In the genomic region with DNA sequence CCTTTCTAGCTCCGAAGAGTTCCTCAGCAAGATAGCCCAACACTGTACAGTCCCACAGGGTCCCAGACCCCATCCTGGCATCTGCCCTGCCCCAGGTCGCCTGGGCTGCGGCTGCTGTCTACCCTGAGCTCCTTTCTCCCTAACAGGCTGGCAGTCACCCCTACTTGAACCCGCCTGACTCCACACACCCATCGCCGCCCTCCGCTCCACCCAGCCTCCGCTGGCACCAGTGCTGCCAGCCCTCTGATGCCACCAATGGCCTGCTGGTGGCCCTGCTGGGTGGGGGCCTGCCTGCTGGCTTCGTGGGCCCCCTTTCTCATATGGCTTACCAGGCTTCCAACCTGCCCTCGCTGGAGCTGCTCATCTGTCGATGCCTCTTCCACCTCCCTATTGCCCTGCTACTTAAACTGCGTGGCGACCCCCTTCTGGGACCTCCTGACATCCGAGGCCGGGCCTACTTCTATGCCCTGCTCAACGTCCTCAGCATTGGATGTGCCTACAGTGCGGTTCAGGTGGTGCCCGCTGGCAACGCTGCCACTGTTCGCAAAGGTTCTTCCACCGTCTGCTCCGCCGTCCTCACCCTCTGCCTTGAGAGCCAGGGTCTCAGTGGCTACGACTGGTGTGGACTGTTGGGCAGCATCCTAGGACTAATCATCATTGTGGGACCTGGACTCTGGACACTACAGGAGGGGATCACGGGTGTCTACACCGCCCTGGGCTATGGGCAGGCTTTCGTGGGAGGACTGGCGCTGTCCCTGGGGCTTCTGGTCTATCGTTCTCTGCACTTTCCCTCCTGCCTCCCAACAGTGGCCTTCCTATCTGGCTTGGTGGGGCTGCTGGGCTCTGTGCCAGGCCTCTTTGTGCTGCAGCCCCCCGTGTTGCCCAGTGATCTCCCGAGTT, we compare ENCODE assay signal across 9 cellular contexts. TPM values are rescaled to one million over a fixed set of nuclear protein-coding genes. Genes with fewer than 3 reads are reported as not detected.
DNase-seq lines count a peak whose midpoint lies in the region; ATAC-seq and TF ChIP-seq lines count a peak whose summit lies in the region.
"Not testable (repeated sequence)": the region's sequence is repeated elsewhere in the genome, so short reads cannot be mapped to it uniquely, and the experiment has no call there.
"Had no signal": no experiment of that assay in that cellular context is flagged by ENCODE, and none has a peak within 500 bp of the region (broad histone marks: within the 10 kb centered on the region; RNA-seq: fewer than 3 reads in every experiment).

No MANE protein-coding gene starts in this region.

- H3K27ac ChIP-seq in ACC112 (ENCODE audit: low read depth, low read length): peak overlapping the region; percentile 97; the same call in 1 of the 2 replicates
- H3K27ac ChIP-seq in RWPE2 (ENCODE audit: poor library complexity, severe bottlenecking): peak overlapping the region; percentile 95
- H3K27ac ChIP-seq in esophagus squamous epithelium: peak overlapping the region; percentile 33 to 100 (median 99)

- ATAC-seq in RWPE2 (ENCODE audit: low read depth); activated naive CD4-positive, alpha-beta T cell treated with anti-CD3 and anti-CD28 coated beads, Interleukin-2, amount 50 U/mL, for 72 hours; naive thymus-derived CD8-positive, alpha-beta T cell: not testable (repeated sequence)

- H3K27ac Mint-ChIP-seq in activated naive CD4-positive, alpha-beta T cell treated with anti-CD3 and anti-CD28 coated beads, Interleukin-2, amount 50 U/mL, for 72 hours: peak overlapping the region; percentile 97 to 100
- H3K27ac Mint-ChIP-seq in naive thymus-derived CD8-positive, alpha-beta T cell: peak overlapping the region; percentile 89 to 100 (median 100)
- H3K27ac Mint-ChIP-seq in stimulated activated naive CD8-positive, alpha-beta T cell treated with anti-CD3 and anti-CD28 coated beads, Interleukin-15, Interleukin-2, amounts not matched to agents 100 ng/mL and 50 ng/mL, for 24 hours: peak overlapping the region; percentile 100

- H3K9me3 Mint-ChIP-seq in activated naive CD4-positive, alpha-beta T cell treated with anti-CD3 and anti-CD28 coated beads, Interleukin-2, amount 50 U/mL, for 72 hours; naive thymus-derived CD8-positive, alpha-beta T cell; stimulated activated naive CD8-positive, alpha-beta T cell treated with anti-CD3 and anti-CD28 coated beads, Interleukin-15, Interleukin-2, amounts not matched to agents 100 ng/mL and 50 ng/mL, for 24 hours: not testable (repeated sequence)

- H3K9me3 ChIP-seq in RWPE2 (ENCODE audit: severe bottlenecking); esophagus squamous epithelium: not testable (repeated sequence)

- H3K27me3 Mint-ChIP-seq in naive thymus-derived CD8-positive, alpha-beta T cell; stimulated activated naive CD8-positive, alpha-beta T cell treated with anti-CD3 and anti-CD28 coated beads, Interleukin-15, Interleukin-2, amounts not matched to agents 100 ng/mL and 50 ng/mL, for 24 hours: not testable (repeated sequence)

- H3K4me1 ChIP-seq in ACC112 (ENCODE audit: control insufficient read depth, insufficient read depth, low read length, unreplicated experiment) (peaks cover 27% of the 10 kb centered on the region), RWPE2 (ENCODE audit: insufficient read depth, poor library complexity, severe bottlenecking) (peaks cover 17% of the 10 kb centered on the region), esophagus squamous epithelium (peaks cover 35 to 78% (median 37%) of the 10 kb centered on the region in 3 donors)

- POLR2A ChIA-PET in naive thymus-derived CD8-positive, alpha-beta T cell (lab: Charles Lee): interaction anchor here (0.7 to 12.5 kb wide), 12 partner anchors 22 to 205 kb away, joined by 3 to 295 read pairs (median 14); partner anchors contain the start of genes CHRNB1, FGF11, MPDU1 and TMEM102

- H3K36me3 ChIP-seq in ACC112 (ENCODE audit: insufficient read depth, low read length); RWPE2 (ENCODE audit: low read depth); esophagus squamous epithelium: not testable (repeated sequence)

- not testable (repeated sequence) for DNase-seq in RWPE2 (ENCODE audit: low spot score); activated naive CD4-positive, alpha-beta T cell treated with anti-CD3 and anti-CD28 coated beads, Interleukin-2, amount 50 U/mL, for 72 hours (ENCODE audit: low spot score in 2 of 2); esophagus squamous epithelium (lab: John Stamatoyannopoulos, UW); naive thymus-derived CD8-positive, alpha-beta T cell

- H3K79me2 ChIP-seq in ACC112 (ENCODE audit: control insufficient read depth, insufficient read depth, low read length, unreplicated experiment): peaks cover 49% of the 10 kb centered on the region

- intact Hi-C loops in esophagus squamous epithelium (cut with DNase I): not testable (repeated sequence)

- H2AFZ ChIP-seq in ACC112 (ENCODE audit: low read length, unreplicated experiment): not testable (repeated sequence)

- peak overlapping the region; percentile 57 to 100 (median 99) for H3K4me3 Mint-ChIP-seq in naive thymus-derived CD8-positive, alpha-beta T cell
- peak overlapping the region; percentile 98 for H3K4me3 Mint-ChIP-seq in stimulated activated naive CD8-positive, alpha-beta T cell treated with anti-CD3 and anti-CD28 coated beads, Interleukin-15, Interleukin-2, amounts not matched to agents 100 ng/mL and 50 ng/mL, for 24 hours

- peaks cover 26 to 30% of the 10 kb centered on the region in 2 donors for H3K36me3 Mint-ChIP-seq in activated naive CD4-positive, alpha-beta T cell treated with anti-CD3 and anti-CD28 coated beads, Interleukin-2, amount 50 U/mL, for 72 hours
- H3K36me3 Mint-ChIP-seq in naive thymus-derived CD8-positive, alpha-beta T cell: peaks cover 0 to 14% (median 0%) of the 10 kb centered on the region in 3 donors
- peaks cover 20% of the 10 kb centered on the region for H3K36me3 Mint-ChIP-seq in stimulated activated naive CD8-positive, alpha-beta T cell treated with anti-CD3 and anti-CD28 coated beads, Interleukin-15, Interleukin-2, amounts not matched to agents 100 ng/mL and 50 ng/mL, for 24 hours (ENCODE audit: low read depth)

- TF ChIP-seq POLR2A in esophagus squamous epithelium (IDR thresholded peaks at IDR 0.05): not testable (repeated sequence)

- H3K4me3 ChIP-seq in ACC112 (ENCODE audit: low read depth, low read length); RWPE2 (ENCODE audit: severe bottlenecking); esophagus squamous epithelium: not testable (repeated sequence)

- not testable (repeated sequence) for H3K27me3 ChIP-seq in ACC112 (ENCODE audit: insufficient read depth, low read length); RWPE2 (ENCODE audit: insufficient read depth, poor library complexity, severe bottlenecking); esophagus squamous epithelium

- 93 to 94% methylated on average over 16 to 19 of the region's 31 CpGs for WGBS in esophagus squamous epithelium, 2 donors

- peaks cover 48 to 77% (median 72%) of the 10 kb centered on the region in 4 donors for H3K4me1 Mint-ChIP-seq in naive thymus-derived CD8-positive, alpha-beta T cell
- peaks cover 78% of the 10 kb centered on the region for H3K4me1 Mint-ChIP-seq in stimulated activated naive CD8-positive, alpha-beta T cell treated with anti-CD3 and anti-CD28 coated beads, Interleukin-15, Interleukin-2, amounts not matched to agents 100 ng/mL and 50 ng/mL, for 24 hours (ENCODE audit: low read depth)

- TF ChIP-seq CTCF in RWPE2 (IDR thresholded peaks at IDR 0.05; ENCODE audit: poor library complexity, severe bottlenecking); esophagus squamous epithelium (IDR thresholded peaks at IDR 0.05): not testable (repeated sequence)

RNA-seq across cellular contexts. Expression of gene SLC35G6, which starts 0.8 kb away (rescaled TPM):
- total RNA-seq in activated naive CD4-positive, alpha-beta T cell treated with anti-CD3 and anti-CD28 coated beads, Interleukin-2, amount 50 U/mL, for 72 hours: not detected
- not detected for total RNA-seq in esophagus squamous epithelium
- total RNA-seq in naive thymus-derived CD8-positive, alpha-beta T cell: not detected
- not detected for polyA plus RNA-seq in naive thymus-derived CD8-positive, alpha-beta T cell
- total RNA-seq: LHCN-M2, PC-3, subcutaneous adipose tissue had no signal

RNA-seq across cellular contexts. Expression of gene POLR2A, which starts 2.1 kb away (rescaled TPM):
- total RNA-seq in activated naive CD4-positive, alpha-beta T cell treated with anti-CD3 and anti-CD28 coated beads, Interleukin-2, amount 50 U/mL, for 72 hours: 100 to 1,000 TPM; 280 to 333 TPM
- total RNA-seq in esophagus squamous epithelium: 10 to 100 TPM; 59.3 to 94.9 (median 78.2) TPM
- total RNA-seq in naive thymus-derived CD8-positive, alpha-beta T cell: 100 to 1,000 TPM; 186 to 193 TPM
- 10 to 100 TPM; 31.1 to 68.0 (median 47.3) TPM for polyA plus RNA-seq in naive thymus-derived CD8-positive, alpha-beta T cell

RNA-seq across cellular contexts. Expression of gene ZBTB4, which starts 2.7 kb away (rescaled TPM):
- 10 to 100 TPM; 21.8 to 26.5 TPM for total RNA-seq in activated naive CD4-positive, alpha-beta T cell treated with anti-CD3 and anti-CD28 coated beads, Interleukin-2, amount 50 U/mL, for 72 hours
- total RNA-seq in esophagus squamous epithelium: 10 to 100 TPM; 13.4 to 35.1 (median 28.5) TPM
- total RNA-seq in naive thymus-derived CD8-positive, alpha-beta T cell: 100 to 1,000 TPM; 101 to 104 TPM
- polyA plus RNA-seq in naive thymus-derived CD8-positive, alpha-beta T cell: 10 to 100 TPM; 16.8 to 28.4 (median 19.7) TPM

RNA-seq across cellular contexts. Expression of gene CHRNB1, which starts 37.2 kb away (rescaled TPM):
- total RNA-seq in activated naive CD4-positive, alpha-beta T cell treated with anti-CD3 and anti-CD28 coated beads, Interleukin-2, amount 50 U/mL, for 72 hours: 10 to 100 TPM; 12.1 to 17.6 TPM
- total RNA-seq in esophagus squamous epithelium: 1 to 10 TPM; 2.4 to 7.2 (median 4.6) TPM
- total RNA-seq in naive thymus-derived CD8-positive, alpha-beta T cell: 1 to 10 TPM; 5.4 to 7.3 TPM
- 10 to 100 TPM; 18.1 to 24.5 (median 24.3) TPM for polyA plus RNA-seq in naive thymus-derived CD8-positive, alpha-beta T cell

RNA-seq across cellular contexts. Expression of gene FGF11, which starts 42.8 kb away (rescaled TPM):
- total RNA-seq in activated naive CD4-positive, alpha-beta T cell treated with anti-CD3 and anti-CD28 coated beads, Interleukin-2, amount 50 U/mL, for 72 hours: 10 to 100 TPM in 1 of 2 donors, 1 to 10 TPM in 1; 2.6 to 35.5 TPM
- 10 to 100 TPM in 1 of 4 donors, 1 to 10 TPM in 3; 2.7 to 18.1 (median 6.1) TPM for total RNA-seq in esophagus squamous epithelium
- total RNA-seq in naive thymus-derived CD8-positive, alpha-beta T cell: 1 to 10 TPM; 2.4 to 3.0 TPM
- polyA plus RNA-seq in naive thymus-derived CD8-positive, alpha-beta T cell: under 1 TPM; 0.10 to 0.32 (median 0.22) TPM
